In genomic region chr6:105507811-105508210, GRCh38 we compare ENCODE assay signal across 19 cellular contexts.
"Had no signal": no experiment of that assay in that cellular context is flagged by ENCODE, and none has a peak within 500 bp of the region (broad histone marks: within the 10 kb centered on the region; RNA-seq: fewer than 3 reads in every experiment).

No MANE protein-coding gene starts in this region.

- H3K9me3 ChIP-seq: heart left ventricle, mucosa of descending colon, testis, tibial nerve, upper lobe of right lung, vagina had no signal

- H3K36me3 ChIP-seq: heart left ventricle, tibial nerve, upper lobe of right lung, vagina had no signal

- ATAC-seq: heart left ventricle; left lobe of liver; mucosa of descending colon; natural killer cell; sciatic nerve; stimulated activated naive B cell treated with anti-CD40 and anti-IgM and Interleukin-4, amounts not matched to agents 10 μg/mL and 1 μg/mL and 100 μg/mL, for 72 hours; stimulated activated naive CD8-positive, alpha-beta T cell treated with anti-CD3 and anti-CD28 coated beads, Interleukin-15, amount 100 ng/mL, for 72 hours; upper lobe of right lung had no signal

- H3K27ac ChIP-seq: heart left ventricle, skin epidermis, testis, tibial nerve, upper lobe of right lung, vagina had no signal

- DNase-seq: dermis blood vessel endothelial cell; heart left ventricle; hypothalamus; islet precursor cell; mammary epithelial cell; mucosa of descending colon; natural killer cell; posterior cingulate gyrus; stimulated activated CD4-positive, alpha-beta T cell treated with anti-CD3 and anti-CD28 coated beads, Interleukin-2, amount 100 ng/mL, for 24 hours; stimulated activated CD4-positive, alpha-beta T cell treated with anti-CD3 and anti-CD28 coated beads, Interleukin-4, amount 100 ng/mL, for 4 hours; stimulated activated naive B cell treated with anti-CD40 and anti-IgM and Interleukin-4, amounts not matched to agents 10 μg/mL and 1 μg/mL and 100 μg/mL, for 72 hours; stimulated activated naive CD8-positive, alpha-beta T cell treated with anti-CD3 and anti-CD28 coated beads, Interleukin-15, amount 100 ng/mL, for 72 hours; testis; upper lobe of right lung had no signal

- H3K4me3 ChIP-seq: heart left ventricle, mucosa of descending colon, skin epidermis, testis, tibial nerve, upper lobe of right lung, vagina had no signal

- H3K27me3 ChIP-seq: heart left ventricle, testis, tibial nerve, upper lobe of right lung, vagina had no signal

- H3K4me1 ChIP-seq: testis, upper lobe of right lung, vagina had no signal
